ENCODE assay signal across 8 cellular contexts in the genomic region with DNA sequence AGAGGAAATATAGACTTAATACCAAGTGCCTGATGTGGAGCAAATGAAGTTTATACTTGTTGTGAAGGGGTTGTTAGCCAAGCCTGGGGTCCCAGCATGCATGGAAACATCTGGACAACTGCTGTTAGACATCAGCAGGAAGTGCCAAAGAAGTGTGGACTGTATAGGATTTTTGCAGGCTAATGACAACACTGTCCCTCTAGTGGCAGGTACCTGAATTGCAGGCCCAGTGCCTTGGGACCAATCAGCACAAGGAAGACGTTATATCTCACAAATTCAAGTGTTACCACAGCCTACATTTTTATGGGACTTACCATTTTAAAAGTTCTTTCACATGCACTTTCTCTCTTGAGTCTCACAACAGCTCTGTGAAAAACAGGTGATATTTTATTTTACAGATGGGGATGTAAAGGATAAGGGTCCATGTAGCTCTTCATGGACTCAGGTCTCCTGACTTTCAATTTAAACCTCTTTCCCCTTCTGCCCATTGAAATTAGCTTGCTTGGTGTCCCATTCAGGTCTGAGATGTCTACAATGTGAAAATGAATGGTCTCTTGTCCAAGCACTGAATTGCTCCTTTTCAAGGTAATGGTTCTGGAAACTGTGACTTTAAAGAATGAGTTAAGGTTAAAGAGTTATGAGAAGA.
A peak's percentile ranks its signal among the peaks of the same experiment; 100 is the strongest.
DNase-seq lines count a peak whose midpoint lies in the region; ATAC-seq and TF ChIP-seq lines count a peak whose summit lies in the region.

No MANE protein-coding gene starts in this region.

- DNase-seq in D341Med (ENCODE audit: low spot score) (peak; percentile 66), HFF-Myc (ENCODE audit: extremely low read depth, low read depth) (peak; percentile 86), RWPE1 (ENCODE audit: low spot score) (peak; percentile 45), right atrium auricular region (ENCODE audit: low spot score) (no peak), NCI-H2196 treated with DMSO at 0.1 percent for 48 hours (lab: John Stamatoyannopoulos, UW; ENCODE audit: unreplicated experiment) (no peak)
- peak; percentile 18 to 36 (median 24) for DNase-seq in activated naive CD4-positive, alpha-beta T cell (lab: John Stamatoyannopoulos, UW)
- peak; percentile 60 for DNase-seq in stimulated activated CD4-positive, alpha-beta T cell treated with anti-CD3 and anti-CD28 coated beads, Interleukin-1b, Interleukin-23, amount 100 ng/mL, for 48 hours

- no peaks in the 10 kb centered on the region for H3K36me3 ChIP-seq in right atrium auricular region

- ATAC-seq in HG02970 (IDR thresholded peaks at IDR 0.05; ENCODE audit: low FRiP score, unreplicated experiment), result no peak

- H3K4me3 ChIP-seq in HFF-Myc (replicated peaks; ENCODE audit: low read depth, low read length) (no peak overlapping the region), right atrium auricular region (no peak overlapping the region)

- H3K27ac ChIP-seq in RWPE1 (no peak overlapping the region), right atrium auricular region (no peak overlapping the region)

- no peaks in the 10 kb centered on the region for H3K9me3 ChIP-seq in right atrium auricular region

- POLR2A ChIA-PET in RWPE1 (lab: Yijun Ruan, JAX; ENCODE audit: low non-redundant PET), result no interaction called here

- CTCF ChIA-PET in RWPE1 (lab: Yijun Ruan, JAX), result interaction anchor here (0.6 to 1.3 kb wide), 6 partner anchors 9 to 365 kb away, joined by 3 to 6 read pairs (median 4); no protein-coding TSS in a partner anchor

- no peaks in the 10 kb centered on the region for H3K27me3 ChIP-seq in right atrium auricular region

- H3K4me1 ChIP-seq in right atrium auricular region, result no peaks in the 10 kb centered on the region

- TF ChIP-seq CTCF in HFF-Myc (IDR thresholded peaks at IDR 0.05; ENCODE audit: low read depth, low read length, missing control alignments) (peak; percentile 97), RWPE1 (conservative IDR thresholded peaks at IDR 0.05; ENCODE audit: low read depth) (peak; percentile 87), right atrium auricular region (IDR thresholded peaks at IDR 0.05) (peak; percentile 65 to 75)

Comparison
In these comparisons a context has a peak if more than half of its experiments do, and no peak if none do; other contexts are left out.
1. DNase-seq: peak in D341Med (single experiment), HFF-Myc (single experiment), RWPE1 (single experiment), activated naive CD4-positive, alpha-beta T cell (4 of 4) and stimulated activated CD4-positive, alpha-beta T cell treated with anti-CD3 and anti-CD28 coated beads, Interleukin-1b, Interleukin-23, amount 100 ng/mL, for 48 hours (single experiment); none in right atrium auricular region (single experiment) and NCI-H2196 treated with DMSO at 0.1 percent for 48 hours (single experiment).
2. Peak in every context shown above with its lines, with median percentiles within 50 percentile points of each other: CTCF ChIP-seq.